1 cellular context compared by ENCODE assay signal in genomic region chr12:7012024-7012607, GRCh38.
TF ChIP-seq lines count a peak whose summit lies in the region.

No MANE protein-coding gene starts in this region.

TF ChIP-seq in K562, 482 proteins besides CTCF, POLR2A, EP300 and RAD21:
- TF ChIP-seq ZFPM2 (CRISPR knock-in tag; IDR thresholded peaks at IDR 0.05) = no peak
- no peak for TF ChIP-seq HMG20A (CRISPR knock-in tag; conservative IDR thresholded peaks at IDR 0.05)
- TF ChIP-seq, protein P1, sequence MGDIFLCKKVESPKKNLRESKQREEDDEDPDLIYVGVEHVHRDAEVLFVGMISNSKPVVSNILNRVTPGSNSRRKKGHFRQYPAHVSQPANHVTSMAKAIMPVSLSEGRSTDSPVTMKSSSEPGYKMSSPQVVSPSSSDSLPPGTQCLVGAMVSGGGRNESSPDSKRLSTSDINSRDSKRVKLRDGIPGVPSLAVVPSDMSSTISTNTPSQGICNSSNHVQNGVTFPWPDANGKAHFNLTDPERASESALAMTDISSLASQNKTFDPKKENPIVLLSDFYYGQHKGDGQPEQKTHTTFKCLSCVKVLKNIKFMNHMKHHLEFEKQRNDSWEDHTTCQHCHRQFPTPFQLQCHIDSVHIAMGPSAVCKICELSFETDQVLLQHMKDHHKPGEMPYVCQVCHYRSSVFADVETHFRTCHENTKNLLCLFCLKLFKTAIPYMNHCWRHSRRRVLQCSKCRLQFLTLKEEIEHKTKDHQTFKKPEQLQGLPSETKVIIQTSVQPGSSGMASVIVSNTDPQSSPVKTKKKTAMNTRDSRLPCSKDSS (IDR thresholded peaks at IDR 0.05; ENCODE audit: low read depth, partially characterized antibody) = no peak
- TF ChIP-seq ELK3 (CRISPR knock-in tag; IDR thresholded peaks at IDR 0.05) = no peak
- TF ChIP-seq DACH1 (IDR thresholded peaks at IDR 0.05; ENCODE audit: partially characterized antibody) = no peak
- no peak for TF ChIP-seq MXI1 (IDR thresholded peaks at IDR 0.05; ENCODE audit: low read depth, low read length)
- TF ChIP-seq CEBPG (CRISPR knock-in tag; IDR thresholded peaks at IDR 0.05) = no peak
- TF ChIP-seq CEBPG (tag; conservative IDR thresholded peaks at IDR 0.05 in 1 of 2, IDR thresholded peaks at IDR 0.05 in 1 of 2) = peak; percentile 56 to 65; a peak in 3 of 4 replicates
- peak; percentile 32; the same call in 1 of the 2 replicates for TF ChIP-seq ATF7 (IDR thresholded peaks at IDR 0.05)
- no peak for TF ChIP-seq ARID2 (IDR thresholded peaks at IDR 0.05)
- no peak for TF ChIP-seq SLC30A9 (CRISPR knock-in tag; IDR thresholded peaks at IDR 0.05)
- TF ChIP-seq, protein P2, sequence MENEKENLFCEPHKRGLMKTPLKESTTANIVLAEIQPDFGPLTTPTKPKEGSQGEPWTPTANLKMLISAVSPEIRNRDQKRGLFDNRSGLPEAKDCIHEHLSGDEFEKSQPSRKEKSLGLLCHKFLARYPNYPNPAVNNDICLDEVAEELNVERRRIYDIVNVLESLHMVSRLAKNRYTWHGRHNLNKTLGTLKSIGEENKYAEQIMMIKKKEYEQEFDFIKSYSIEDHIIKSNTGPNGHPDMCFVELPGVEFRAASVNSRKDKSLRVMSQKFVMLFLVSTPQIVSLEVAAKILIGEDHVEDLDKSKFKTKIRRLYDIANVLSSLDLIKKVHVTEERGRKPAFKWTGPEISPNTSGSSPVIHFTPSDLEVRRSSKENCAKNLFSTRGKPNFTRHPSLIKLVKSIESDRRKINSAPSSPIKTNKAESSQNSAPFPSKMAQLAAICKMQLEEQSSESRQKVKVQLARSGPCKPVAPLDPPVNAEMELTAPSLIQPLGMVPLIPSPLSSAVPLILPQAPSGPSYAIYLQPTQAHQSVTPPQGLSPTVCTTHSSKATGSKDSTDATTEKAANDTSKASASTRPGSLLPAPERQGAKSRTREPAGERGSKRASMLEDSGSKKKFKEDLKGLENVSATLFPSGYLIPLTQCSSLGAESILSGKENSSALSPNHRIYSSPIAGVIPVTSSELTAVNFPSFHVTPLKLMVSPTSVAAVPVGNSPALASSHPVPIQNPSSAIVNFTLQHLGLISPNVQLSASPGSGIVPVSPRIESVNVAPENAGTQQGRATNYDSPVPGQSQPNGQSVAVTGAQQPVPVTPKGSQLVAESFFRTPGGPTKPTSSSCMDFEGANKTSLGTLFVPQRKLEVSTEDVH (IDR thresholded peaks at IDR 0.05; ENCODE audit: low read depth, partially characterized antibody) = no peak
- peak; percentile 85 for TF ChIP-seq HMBOX1 (IDR thresholded peaks at IDR 0.05)
- peak; percentile 84 for TF ChIP-seq CEBPB (tag; IDR thresholded peaks at IDR 0.05)
- TF ChIP-seq ZFP36 (IDR thresholded peaks at IDR 0.05; ENCODE audit: low read depth, low read length, partially characterized antibody) = no peak
- peak in 1 of 2 experiments; percentile 49; a peak in 1 of 4 replicates for TF ChIP-seq RCOR1 (IDR thresholded peaks at IDR 0.05; ENCODE audit: borderline replicate concordance in 1 of 2, low read depth in 2 of 2, low read length in 2 of 2)
- TF ChIP-seq, protein P3, sequence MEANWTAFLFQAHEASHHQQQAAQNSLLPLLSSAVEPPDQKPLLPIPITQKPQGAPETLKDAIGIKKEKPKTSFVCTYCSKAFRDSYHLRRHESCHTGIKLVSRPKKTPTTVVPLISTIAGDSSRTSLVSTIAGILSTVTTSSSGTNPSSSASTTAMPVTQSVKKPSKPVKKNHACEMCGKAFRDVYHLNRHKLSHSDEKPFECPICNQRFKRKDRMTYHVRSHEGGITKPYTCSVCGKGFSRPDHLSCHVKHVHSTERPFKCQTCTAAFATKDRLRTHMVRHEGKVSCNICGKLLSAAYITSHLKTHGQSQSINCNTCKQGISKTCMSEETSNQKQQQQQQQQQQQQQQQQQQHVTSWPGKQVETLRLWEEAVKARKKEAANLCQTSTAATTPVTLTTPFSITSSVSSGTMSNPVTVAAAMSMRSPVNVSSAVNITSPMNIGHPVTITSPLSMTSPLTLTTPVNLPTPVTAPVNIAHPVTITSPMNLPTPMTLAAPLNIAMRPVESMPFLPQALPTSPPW (CRISPR knock-in tag; IDR thresholded peaks at IDR 0.05) = peak; percentile 30; the same call in 1 of the 2 replicates
- TF ChIP-seq JUND (IDR thresholded peaks at IDR 0.05; ENCODE audit: borderline replicate concordance, low read depth, low read length) = 0 out of 2 replicates have a peak, but pooled peaks have one; percentile 15
- TF ChIP-seq JUND (tag; IDR thresholded peaks at IDR 0.05; ENCODE audit: borderline replicate concordance, low read depth, low read length) = no peak
- no peak for TF ChIP-seq MCM7 (IDR thresholded peaks at IDR 0.05)
- 0 out of 2 replicates have a peak, but pooled peaks have one; percentile 13 for TF ChIP-seq ESRRA (IDR thresholded peaks at IDR 0.05; ENCODE audit: borderline replicate concordance, low read depth)
- TF ChIP-seq DPF2 (IDR thresholded peaks at IDR 0.05) = no peak
